ENCODE assay signal across 24 cellular contexts in the genomic region with DNA sequence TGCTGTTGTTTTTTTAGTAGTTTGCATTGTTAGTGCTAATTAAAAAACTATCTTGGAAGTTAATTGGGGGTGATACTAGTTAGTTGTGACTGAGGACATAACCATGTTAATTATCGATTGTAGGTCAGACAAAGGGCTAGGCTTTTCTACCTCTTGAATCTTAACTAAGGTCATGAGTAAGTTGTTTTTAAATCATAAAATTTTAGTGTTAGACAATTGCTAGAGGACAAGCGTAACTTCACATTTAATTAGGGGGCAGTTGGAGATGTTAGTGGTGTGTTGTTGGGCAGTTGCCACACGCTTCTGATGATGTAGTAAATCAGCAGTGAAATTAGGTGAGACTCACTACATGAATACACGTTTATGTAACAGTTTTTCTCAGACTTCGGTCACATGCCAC.
DNase-seq lines count a peak whose midpoint lies in the region; ATAC-seq, FAIRE-seq and TF ChIP-seq lines count a peak whose summit lies in the region.
"Had no signal": no experiment of that assay in that cellular context is flagged by ENCODE, and none has a peak within 500 bp of the region (broad histone marks: within the 10 kb centered on the region; RNA-seq: fewer than 3 reads in every experiment).

No MANE protein-coding gene starts in this region.

- DNase-seq in HepG2 (ENCODE audit: low spot score): no peak
- no peak for DNase-seq in right lobe of liver
- DNase-seq in left colon: no peak
- no peak for DNase-seq in progenitor cell of endocrine pancreas (ENCODE audit: low spot score, unreplicated experiment)
- no peak for DNase-seq in CD4-positive, alpha-beta T cell
- DNase-seq in NCI-H1694 treated with DMSO at 0.1 percent for 48 hours (lab: John Stamatoyannopoulos, UW): no peak
- DNase-seq in stimulated activated CD4-positive, alpha-beta T cell treated with anti-CD3 and anti-CD28 coated beads, Interleukin-15, amount 100 ng/mL, for 24 hours: no peak
- DNase-seq: AML-193; CD4-positive, alpha-beta memory T cell; COR-L47; DMS79; EL; GDM1; Karpas-422; NCI-H1092; NCI-H1417 treated with DMSO at 0.1 percent for 48 hours; NCI-H187; NCI-H2081 treated with DMSO at 0.1 percent for 48 hours; NCI-H2171; NCI-H524; Peyer's patch had no signal

- H3K27me3 ChIP-seq in HepG2 (ENCODE audit: control insufficient read depth in 1 of 2, insufficient read depth in 2 of 2, low read length in 2 of 2) (no peaks in the 10 kb centered on the region), right lobe of liver (no peaks in the 10 kb centered on the region)
- H3K27me3 ChIP-seq in CD4-positive, alpha-beta T cell (ENCODE audit: control insufficient read depth, insufficient read depth, low read length): no peaks in the 10 kb centered on the region
- H3K27me3 ChIP-seq: BLaER1 treated with 17β-estradiol and CSF1 and Interleukin-3, amounts not matched to agents 10 nM and 100 nM; Peyer's patch had no signal

- WGBS in HepG2 (ENCODE audit: low lambda C conversion rate): 85% methylated on average over 5 of the region's 5 CpGs
- WGBS in right lobe of liver (ENCODE audit: insufficient coverage, low coverage, low lambda C conversion rate, missing lambda C conversion rate): 82% methylated on average over 5 of the region's 5 CpGs

- CTCF ChIA-PET in HepG2 (lab: Yijun Ruan, JAX; ENCODE audit: low intra/inter-chr PET ratio, low total read pairs): no interaction called here
- CTCF ChIA-PET in CD4-positive, alpha-beta T cell (lab: Charles Lee): no interaction called here

- intact Hi-C loops in HepG2 (cut with micrococcal nuclease; ENCODE audit: unreplicated experiment) (no loop called here), right lobe of liver (cut with DNase I) (no loop called here), left colon (cut with DNase I, micrococcal nuclease) (no loop called here)
- intact Hi-C loops in CD4-positive, alpha-beta T cell (cut with DNase I, micrococcal nuclease): no loop called here

- H3K9me3 Mint-ChIP-seq in progenitor cell of endocrine pancreas (ENCODE audit: low read depth): peaks cover 3% of the 10 kb centered on the region
- H3K9me3 Mint-ChIP-seq in CD4-positive, alpha-beta T cell: peaks cover 9% of the 10 kb centered on the region

- no TSS peak for BruUV-seq in HepG2 (replicated peaks; lab: Mats Ljungman, UMichigan)

- H3K79me2 ChIP-seq in HepG2 (ENCODE audit: insufficient read depth, low read length): no peaks in the 10 kb centered on the region

- H3K4me3 ChIP-seq in HepG2 (replicated peaks in 1 of 3; ENCODE audit: insufficient read depth in 1 of 3, low read depth in 2 of 3, low read length in 3 of 3): no peak overlapping the region
- H3K4me3 ChIP-seq in right lobe of liver: no peak overlapping the region
- H3K4me3 ChIP-seq: BLaER1 treated with 17β-estradiol and CSF1 and Interleukin-3, amounts not matched to agents 10 nM and 100 nM; GM12878; Peyer's patch had no signal

- no peaks in the 10 kb centered on the region for H3K36me3 Mint-ChIP-seq in progenitor cell of endocrine pancreas (ENCODE audit: insufficient read depth)
- no peaks in the 10 kb centered on the region for H3K36me3 Mint-ChIP-seq in CD4-positive, alpha-beta T cell (ENCODE audit: low read depth)
- H3K36me3 Mint-ChIP-seq: CD4-positive, alpha-beta memory T cell had no signal

- no peak overlapping the region for H3K9ac ChIP-seq in HepG2 (ENCODE audit: insufficient read depth, low read depth, low read length)
- H3K9ac ChIP-seq: BLaER1 treated with 17β-estradiol and CSF1 and Interleukin-3, amounts not matched to agents 10 nM and 100 nM had no signal

- TF ChIP-seq POLR2A in HepG2 (IDR thresholded peaks at IDR 0.05; ENCODE audit: insufficient read depth in 1 of 2, low read depth in 2 of 2, low read length in 2 of 2) (no peak), right lobe of liver (IDR thresholded peaks at IDR 0.05) (no peak)

- H4K20me1 ChIP-seq in HepG2 (ENCODE audit: insufficient read depth, low read length): no peaks in the 10 kb centered on the region
- H4K20me1 ChIP-seq: BLaER1 treated with 17β-estradiol and CSF1 and Interleukin-3, amounts not matched to agents 10 nM and 100 nM had no signal

- TF ChIP-seq CTCF in HepG2 (CRISPR knock-in tag; IDR thresholded peaks at IDR 0.05) (no peak), right lobe of liver (IDR thresholded peaks at IDR 0.05) (no peak), progenitor cell of endocrine pancreas (IDR thresholded peaks at IDR 0.05; ENCODE audit: unreplicated experiment) (no peak)
- no peak for TF ChIP-seq CTCF in CD4-positive, alpha-beta T cell (IDR thresholded peaks at IDR 0.05)

- H2AFZ ChIP-seq in HepG2 (ENCODE audit: low read length): peak overlapping the region; percentile 24

- H3K4me3 Mint-ChIP-seq in progenitor cell of endocrine pancreas (ENCODE audit: low read depth): no peak overlapping the region
- no peak overlapping the region for H3K4me3 Mint-ChIP-seq in CD4-positive, alpha-beta T cell
- H3K4me3 Mint-ChIP-seq: CD4-positive, alpha-beta memory T cell had no signal

- no peak for TF ChIP-seq RAD21 in HepG2 (CRISPR knock-in tag; IDR thresholded peaks at IDR 0.05)

- peaks cover 17% of the 10 kb centered on the region for H3K4me1 Mint-ChIP-seq in progenitor cell of endocrine pancreas (ENCODE audit: low read depth)
- no peaks in the 10 kb centered on the region for H3K4me1 Mint-ChIP-seq in CD4-positive, alpha-beta T cell (ENCODE audit: low read depth)
- H3K4me1 Mint-ChIP-seq: CD4-positive, alpha-beta memory T cell had no signal

- H3K27ac ChIP-seq in HepG2 (ENCODE audit: extremely low read length, insufficient read depth, low read length) (no peak overlapping the region), right lobe of liver (peak overlapping the region in 1 of 3 donors; percentile 48)
- H3K27ac ChIP-seq in CD4-positive, alpha-beta T cell (ENCODE audit: low read depth, low read length): no peak overlapping the region
- H3K27ac ChIP-seq: BLaER1 treated with 17β-estradiol and CSF1 and Interleukin-3, amounts not matched to agents 10 nM and 100 nM; Peyer's patch had no signal

- no peaks in the 10 kb centered on the region for H3K27me3 Mint-ChIP-seq in progenitor cell of endocrine pancreas
- H3K27me3 Mint-ChIP-seq in CD4-positive, alpha-beta T cell: no peaks in the 10 kb centered on the region
- H3K27me3 Mint-ChIP-seq: CD4-positive, alpha-beta memory T cell had no signal

- H3K9me3 ChIP-seq in HepG2 (ENCODE audit: low read length) (no peaks in the 10 kb centered on the region), right lobe of liver (no peaks in the 10 kb centered on the region)
- no peaks in the 10 kb centered on the region for H3K9me3 ChIP-seq in CD4-positive, alpha-beta T cell (ENCODE audit: control insufficient read depth, low read length)
- H3K9me3 ChIP-seq: BLaER1 treated with 17β-estradiol and CSF1 and Interleukin-3, amounts not matched to agents 10 nM and 100 nM; Peyer's patch had no signal

- H3K4me2 ChIP-seq in HepG2 (ENCODE audit: low read depth, low read length): no peak overlapping the region
- H3K4me2 ChIP-seq: BLaER1 treated with 17β-estradiol and CSF1 and Interleukin-3, amounts not matched to agents 10 nM and 100 nM had no signal

- H3K36me3 ChIP-seq in HepG2 (replicated peaks in 1 of 2; ENCODE audit: control insufficient read depth in 1 of 2, insufficient read depth in 2 of 2, low read length in 2 of 2): no peaks in the 10 kb centered on the region
- no peaks in the 10 kb centered on the region for H3K36me3 ChIP-seq in right lobe of liver
- H3K36me3 ChIP-seq: BLaER1 treated with 17β-estradiol and CSF1 and Interleukin-3, amounts not matched to agents 10 nM and 100 nM; Peyer's patch had no signal

- H3K27ac Mint-ChIP-seq in progenitor cell of endocrine pancreas: peak overlapping the region; percentile 50
- H3K27ac Mint-ChIP-seq in CD4-positive, alpha-beta T cell: no peak overlapping the region
- H3K27ac Mint-ChIP-seq: CD4-positive, alpha-beta memory T cell had no signal

- in situ Hi-C loops in HepG2 (cut with HindIII; ENCODE audit: extremely low pct_ligation_motif_present, low pct_unique_long_range_greater_than_20kb): no loop called here

- TF ChIP-seq EP300 in HepG2 (IDR thresholded peaks at IDR 0.05; ENCODE audit: low read depth in 2 of 2, low read length in 2 of 2): no peak
- TF ChIP-seq EP300 in HepG2 (CRISPR knock-in tag; IDR thresholded peaks at IDR 0.05; ENCODE audit: borderline replicate concordance): no peak

- FAIRE-seq in HepG2 (lab: Jason Lieb, UNC): no peak
- FAIRE-seq: GM12878 had no signal

- H3K4me1 ChIP-seq in HepG2 (ENCODE audit: insufficient read depth, low read length) (peaks cover 31% of the 10 kb centered on the region), right lobe of liver (peaks cover 0 to 7% (median 0%) of the 10 kb centered on the region in 4 donors)
- H3K4me1 ChIP-seq: Peyer's patch had no signal

- POLR2A ChIA-PET in HepG2 (lab: Yijun Ruan, JAX): interaction anchor here (1.1 to 1.2 kb wide), 2 partner anchors 23 to 29 kb away, joined by 4 to 6 read pairs; no protein-coding TSS in a partner anchor
- POLR2A ChIA-PET in CD4-positive, alpha-beta T cell (lab: Charles Lee): no interaction called here

- ATAC-seq in HepG2: no peak
- no peak for ATAC-seq in right lobe of liver
- ATAC-seq in left colon: peak; percentile 36
- ATAC-seq in CD4-positive, alpha-beta T cell (ENCODE audit: poor library complexity): no peak
- ATAC-seq: GM12878, HCT116 had no signal

TF ChIP-seq in HepG2, 621 proteins besides CTCF, POLR2A, EP300 and RAD21:
- TF ChIP-seq ZKSCAN5 (CRISPR knock-in tag; IDR thresholded peaks at IDR 0.05) (no peak), TEAD3 (CRISPR knock-in tag; optimal IDR thresholded peaks at IDR 0.05; ENCODE audit: borderline replicate concordance) (no peak), NFE2L1 (CRISPR knock-in tag; IDR thresholded peaks at IDR 0.05; ENCODE audit: borderline replicate concordance) (no peak), ZNF121 (CRISPR knock-in tag; IDR thresholded peaks at IDR 0.05) (no peak)
